ENCODE assay signal across 10 cellular contexts in the genomic region with DNA sequence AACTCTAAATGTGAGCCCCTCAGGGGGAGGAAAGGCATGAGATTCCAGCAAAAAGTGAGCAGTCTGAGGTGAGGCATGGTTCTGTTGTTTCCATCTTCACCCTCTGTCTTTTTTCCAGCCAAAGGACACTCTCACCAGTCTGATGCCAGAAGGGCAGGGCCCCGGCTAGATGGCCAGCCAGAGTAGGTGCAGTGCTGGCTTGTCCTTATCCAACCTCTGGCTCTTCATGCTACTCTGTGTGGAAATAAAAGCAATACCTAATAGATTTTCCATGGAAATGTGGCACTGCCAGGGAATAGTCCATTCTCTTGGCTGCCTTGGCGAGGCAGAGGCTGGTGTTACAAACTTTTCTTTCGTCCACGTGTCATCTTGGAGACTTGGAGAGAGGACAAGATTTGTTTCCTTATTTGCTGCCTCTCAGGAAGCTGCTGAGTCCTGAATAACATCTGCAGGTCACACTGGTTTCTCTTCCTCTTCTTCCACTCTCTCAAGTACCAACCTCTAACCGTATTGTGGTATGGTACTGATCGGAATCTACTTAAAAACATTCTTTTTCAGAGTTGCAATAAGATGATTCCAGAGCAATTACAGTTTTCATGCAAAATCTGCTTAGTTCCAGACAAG.
DNase-seq lines count a peak whose midpoint lies in the region; ATAC-seq and TF ChIP-seq lines count a peak whose summit lies in the region.
"Had no signal": no experiment of that assay in that cellular context is flagged by ENCODE, and none has a peak within 500 bp of the region (broad histone marks: within the 10 kb centered on the region; RNA-seq: fewer than 3 reads in every experiment).

No MANE protein-coding gene starts in this region.

- H3K4me3 ChIP-seq in AG10803 (ENCODE audit: low read length) (no peak overlapping the region), WERI-Rb-1 (ENCODE audit: low read depth, low read length) (no peak overlapping the region)

- ATAC-seq in GM19438 (IDR thresholded peaks at IDR 0.05; ENCODE audit: low read depth, unreplicated experiment): peak; percentile 79
- ATAC-seq in HG03159 (IDR thresholded peaks at IDR 0.05; ENCODE audit: unreplicated experiment): peak; percentile 90
- ATAC-seq in GM21717 (IDR thresholded peaks at IDR 0.05; ENCODE audit: unreplicated experiment): no peak
- ATAC-seq: esophagus mucosa; natural killer cell treated with Interleukin-12 subunit alpha and Interleukin-12 subunit beta and Interleukin-15 and Interleukin-18, amount 100 ng/mL, for 72 hours had no signal

- peak overlapping the region; percentile 3 for H3K27ac ChIP-seq in WERI-Rb-1

- DNase-seq in AG10803 (ENCODE audit: low read depth) (peak; percentile 53), WERI-Rb-1 (no peak), NCI-H2196 treated with DMSO at 0.1 percent for 48 hours (lab: John Stamatoyannopoulos, UW; ENCODE audit: unreplicated experiment) (no peak), AG08396 (ENCODE audit: low spot score) (no peak), COLO829 (ENCODE audit: low spot score) (no peak)

- H3K27me3 ChIP-seq in WERI-Rb-1 (ENCODE audit: insufficient read depth, low read depth, severe bottlenecking): no peaks in the 10 kb centered on the region

- H3K9me3 ChIP-seq in WERI-Rb-1 (ENCODE audit: severe bottlenecking): no peaks in the 10 kb centered on the region

- peaks cover 10% of the 10 kb centered on the region for H3K36me3 ChIP-seq in WERI-Rb-1

- TF ChIP-seq CTCF in AG10803 (conservative IDR thresholded peaks at IDR 0.05; ENCODE audit: low read length): no peak
- no peak for TF ChIP-seq CTCF in WERI-Rb-1 (IDR thresholded peaks at IDR 0.05; ENCODE audit: low read depth, low read length)
